ENCODE assay signal across 1 cellular context in the genomic region with DNA sequence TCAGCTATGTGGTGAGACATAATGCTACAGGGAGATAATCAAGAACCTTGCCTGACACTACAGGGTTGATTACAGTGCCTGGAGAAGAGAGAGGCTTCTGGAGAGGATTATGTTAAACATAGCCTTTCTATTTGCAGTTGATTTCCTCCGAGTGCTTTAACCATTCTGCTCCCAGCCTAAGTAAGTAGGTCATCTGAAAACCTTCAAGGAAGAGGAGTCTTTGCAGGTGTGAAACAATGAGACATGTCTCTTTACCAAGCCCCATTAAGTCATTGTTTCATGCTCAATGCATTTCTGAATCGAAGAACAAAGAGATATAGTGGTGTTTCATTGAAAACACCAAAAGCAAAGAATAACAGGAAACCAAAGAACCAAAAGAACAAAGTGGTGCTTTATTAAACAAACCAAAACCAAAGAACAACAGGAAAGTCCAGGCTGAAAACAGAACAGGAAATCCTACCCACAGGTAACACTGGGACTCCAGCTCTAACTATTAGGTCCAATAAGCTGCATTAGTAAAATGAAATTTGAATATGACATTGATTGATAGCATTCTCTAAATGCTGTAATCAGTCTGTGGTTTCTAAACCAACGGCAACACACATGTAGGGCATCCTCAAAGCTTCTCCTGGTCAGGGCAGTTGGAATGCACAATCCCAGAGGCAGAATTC.
A peak's percentile ranks its signal among the peaks of the same experiment; 100 is the strongest.
TF ChIP-seq lines count a peak whose summit lies in the region.

No MANE protein-coding gene starts in this region.

TF ChIP-seq in GM12878, 131 proteins besides CTCF, POLR2A, EP300 and RAD21 (continued from another document):
- TF ChIP-seq BMI1 (IDR thresholded peaks at IDR 0.05; ENCODE audit: borderline replicate concordance), result no peak
- TF ChIP-seq ATF7 (IDR thresholded peaks at IDR 0.05; ENCODE audit: low read depth), result peak; percentile 81
- TF ChIP-seq, protein P1, sequence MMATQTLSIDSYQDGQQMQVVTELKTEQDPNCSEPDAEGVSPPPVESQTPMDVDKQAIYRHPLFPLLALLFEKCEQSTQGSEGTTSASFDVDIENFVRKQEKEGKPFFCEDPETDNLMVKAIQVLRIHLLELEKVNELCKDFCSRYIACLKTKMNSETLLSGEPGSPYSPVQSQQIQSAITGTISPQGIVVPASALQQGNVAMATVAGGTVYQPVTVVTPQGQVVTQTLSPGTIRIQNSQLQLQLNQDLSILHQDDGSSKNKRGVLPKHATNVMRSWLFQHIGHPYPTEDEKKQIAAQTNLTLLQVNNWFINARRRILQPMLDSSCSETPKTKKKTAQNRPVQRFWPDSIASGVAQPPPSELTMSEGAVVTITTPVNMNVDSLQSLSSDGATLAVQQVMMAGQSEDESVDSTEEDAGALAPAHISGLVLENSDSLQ (IDR thresholded peaks at IDR 0.05), result peak; percentile 96
- TF ChIP-seq ZNF207 (IDR thresholded peaks at IDR 0.05; ENCODE audit: borderline replicate concordance), result no peak
- peak; percentile 38; the same call in 1 of the 2 replicates for TF ChIP-seq IKZF1 (conservative IDR thresholded peaks at IDR 0.05)
- TF ChIP-seq RFX5 (IDR thresholded peaks at IDR 0.05; ENCODE audit: low read depth, low read length), result no peak
